Comparison of ENCODE assay signal across 11 cellular contexts in genomic region chr9:70256123-70256551, GRCh38. TPM values are rescaled to one million over a fixed set of nuclear protein-coding genes. Genes with fewer than 3 reads are reported as not detected.
DNase-seq lines count a peak whose midpoint lies in the region; ATAC-seq and TF ChIP-seq lines count a peak whose summit lies in the region.
"Had no signal": no experiment of that assay in that cellular context is flagged by ENCODE, and none has a peak within 500 bp of the region (broad histone marks: within the 10 kb centered on the region; RNA-seq: fewer than 3 reads in every experiment).

No MANE protein-coding gene starts in this region.

- TF ChIP-seq CTCF in astrocyte of the spinal cord (IDR thresholded peaks at IDR 0.05; ENCODE audit: low read depth, low read length) = no peak

- H3K9me3 ChIP-seq in stomach smooth muscle (ENCODE audit: control insufficient read depth in 2 of 2, low read length in 2 of 2) = no peaks in the 10 kb centered on the region

- in situ Hi-C loops in astrocyte of the spinal cord (cut with HindIII; ENCODE audit: low sequenced_read_pairs) = no loop called here

- H3K4me3 ChIP-seq in astrocyte of the spinal cord (ENCODE audit: low read depth, low read length) (peak overlapping the region; percentile 33), stomach smooth muscle (ENCODE audit: low read length in 2 of 2) (peak overlapping the region; percentile 45 to 68)

- peaks cover under 1% of the 10 kb centered on the region in 2 donors for H3K36me3 ChIP-seq in stomach smooth muscle (ENCODE audit: control insufficient read depth in 2 of 2, insufficient read depth in 2 of 2, low read length in 2 of 2)

- peak; percentile 78 for DNase-seq in HCEC 1CT
- peak; percentile 82 for DNase-seq in astrocyte of the spinal cord (ENCODE audit: low read depth, low spot score)
- peak; percentile 83 for DNase-seq in kidney tubule cell (ENCODE audit: low spot score)
- DNase-seq in DMS153 (lab: John Stamatoyannopoulos, UW) = no peak
- no peak for DNase-seq in hypothalamus (lab: John Stamatoyannopoulos, UW)
- DNase-seq in cerebellum (ENCODE audit: low spot score) = no peak
- DNase-seq: activated naive CD4-positive, alpha-beta T cell treated with anti-CD3 and anti-CD28 coated beads, Interleukin-2, amount 50 U/mL, for 16 hours; naive B cell; stimulated activated naive CD8-positive, alpha-beta T cell treated with anti-CD3 and anti-CD28 coated beads, Interleukin-15, Interleukin-2, amounts not matched to agents 100 U/mL and 50 U/mL, for 24 hours had no signal

- peak overlapping the region; percentile 39 to 65 for H3K9ac ChIP-seq in stomach smooth muscle (ENCODE audit: low read length in 2 of 2)

- H3K27ac ChIP-seq in stomach smooth muscle (ENCODE audit: low read length) = no peak overlapping the region

- no peaks in the 10 kb centered on the region for H3K27me3 ChIP-seq in stomach smooth muscle (ENCODE audit: control insufficient read depth in 1 of 2, insufficient read depth in 2 of 2, low read length in 2 of 2)

- peaks cover 38% of the 10 kb centered on the region for H3K4me1 ChIP-seq in stomach smooth muscle (ENCODE audit: control insufficient read depth, insufficient read depth, low read length)

- ATAC-seq in HG02798 (IDR thresholded peaks at IDR 0.05; ENCODE audit: poor library complexity, unreplicated experiment) = no peak
- ATAC-seq: stimulated activated naive CD8-positive, alpha-beta T cell treated with anti-CD3 and anti-CD28 coated beads, Interleukin-15, Interleukin-2, amounts not matched to agents 100 U/mL and 50 U/mL, for 24 hours had no signal

RNA-seq across cellular contexts. Expression of gene SMC5, which starts 2.6 kb away (rescaled TPM):
- total RNA-seq in cerebellum = 68.4 TPM

Comparison
In these comparisons a context has a peak if more than half of its experiments do, and no peak if none do; other contexts are left out.
1. DNase-seq: peak in HCEC 1CT (single experiment), astrocyte of the spinal cord (single experiment) and kidney tubule cell (single experiment); none in DMS153 (single experiment), hypothalamus (0 of 51) and cerebellum (single experiment).